ENCODE assay signal across 13 cellular contexts in the genomic region with DNA sequence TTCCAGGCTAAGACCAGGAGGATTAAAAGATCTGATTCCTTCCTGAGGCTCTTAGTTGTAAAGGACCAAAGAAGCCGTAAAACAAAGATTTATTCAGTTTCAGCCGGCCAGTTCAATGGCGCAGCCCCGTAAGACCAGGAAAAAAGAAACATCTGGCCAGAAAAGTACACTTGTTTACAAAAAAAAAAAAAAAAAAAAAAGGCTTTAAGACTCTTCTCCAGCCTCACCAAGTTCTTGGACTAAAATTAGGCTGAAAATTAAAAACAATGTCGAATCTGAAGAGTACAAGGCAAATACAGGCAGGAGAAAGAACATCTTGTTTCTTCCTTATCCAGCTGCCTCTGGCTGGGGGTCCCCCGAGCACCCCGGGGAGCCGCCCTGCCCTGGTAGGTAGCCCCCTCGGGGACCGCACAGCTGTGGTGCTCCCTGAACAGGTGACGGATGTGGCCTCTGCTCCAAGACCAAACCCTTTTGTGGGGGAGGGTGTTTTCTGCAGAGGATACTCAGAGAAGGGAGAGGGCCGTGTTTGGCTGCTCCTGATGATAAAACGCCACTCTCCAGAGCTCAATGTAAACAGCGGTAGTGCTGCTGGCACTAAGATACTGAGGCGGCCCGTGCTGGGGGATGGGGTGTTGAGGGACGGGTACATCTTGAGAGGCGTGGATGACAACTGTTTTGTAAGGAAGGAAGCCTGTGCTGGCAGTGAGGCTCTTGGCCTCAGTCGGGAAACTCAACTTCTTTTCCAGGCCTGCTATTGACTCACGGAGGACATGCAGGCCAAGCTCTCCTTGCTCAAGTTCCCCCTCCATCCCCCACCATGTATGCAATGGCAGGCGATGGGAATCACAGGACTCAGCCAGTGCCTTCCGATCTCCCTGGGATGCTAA.
DNase-seq lines count a peak whose midpoint lies in the region; ATAC-seq and TF ChIP-seq lines count a peak whose summit lies in the region.
"Had no signal": no experiment of that assay in that cellular context is flagged by ENCODE, and none has a peak within 500 bp of the region (broad histone marks: within the 10 kb centered on the region; RNA-seq: fewer than 3 reads in every experiment).

No MANE protein-coding gene starts in this region.

- peaks cover 2% of the 10 kb centered on the region for H3K9me3 Mint-ChIP-seq in chondrocyte (ENCODE audit: low read depth)
- peaks cover 11% of the 10 kb centered on the region for H3K9me3 Mint-ChIP-seq in activated naive CD4-positive, alpha-beta T cell treated with anti-CD3 and anti-CD28 coated beads, Interleukin-2, amount 10 ng/mL, durations not matched to agents 7 days and 5 days

- 37 to 39% methylated on average over 22 of the region's 22 CpGs for WGBS in esophagus, 2 donors

- H3K27me3 Mint-ChIP-seq in chondrocyte (ENCODE audit: low read depth), result peaks cover 11% of the 10 kb centered on the region
- H3K27me3 Mint-ChIP-seq in activated naive CD4-positive, alpha-beta T cell treated with anti-CD3 and anti-CD28 coated beads, Interleukin-2, amount 10 ng/mL, durations not matched to agents 7 days and 5 days, result peaks cover 37% of the 10 kb centered on the region

- H3K4me1 Mint-ChIP-seq in chondrocyte (ENCODE audit: low read depth), result no peaks in the 10 kb centered on the region
- H3K4me1 Mint-ChIP-seq in activated naive CD4-positive, alpha-beta T cell treated with anti-CD3 and anti-CD28 coated beads, Interleukin-2, amount 10 ng/mL, durations not matched to agents 7 days and 5 days, result no peaks in the 10 kb centered on the region

- CTCF ChIA-PET in activated naive CD4-positive, alpha-beta T cell treated with anti-CD3 and anti-CD28 coated beads, Interleukin-2, amount 10 ng/mL, durations not matched to agents 7 days and 5 days (lab: Charles Lee), result no interaction called here

- DNase-seq in NCI-H1092 treated with DMSO at 0.1 percent for 48 hours (lab: John Stamatoyannopoulos, UW) (peak; percentile 74), mucosa of descending colon (peak in 2 of 3 donors; percentile 35 to 57), chondrocyte (ENCODE audit: low spot score) (no peak), NCI-H128 (lab: John Stamatoyannopoulos, UW; ENCODE audit: unreplicated experiment) (no peak)
- no peak for DNase-seq in activated naive CD4-positive, alpha-beta T cell treated with anti-CD3 and anti-CD28 coated beads, Interleukin-2, amount 10 ng/mL, durations not matched to agents 7 days and 5 days
- DNase-seq: stimulated activated CD4-positive, alpha-beta T cell treated with anti-CD3 and anti-CD28 coated beads, Interleukin-2, amount 100 ng/mL, for 24 hours had no signal

- ATAC-seq in mucosa of descending colon (peak; percentile 43), HG02973 (IDR thresholded peaks at IDR 0.05; ENCODE audit: unreplicated experiment) (no peak)

- H3K36me3 Mint-ChIP-seq in chondrocyte (ENCODE audit: low read depth), result no peaks in the 10 kb centered on the region
- H3K36me3 Mint-ChIP-seq in activated naive CD4-positive, alpha-beta T cell treated with anti-CD3 and anti-CD28 coated beads, Interleukin-2, amount 10 ng/mL, durations not matched to agents 7 days and 5 days, result no peaks in the 10 kb centered on the region
- H3K36me3 Mint-ChIP-seq: IgD-negative memory B cell had no signal

- no peak overlapping the region for H3K4me3 Mint-ChIP-seq in chondrocyte (ENCODE audit: unreplicated experiment)
- no peak overlapping the region for H3K4me3 Mint-ChIP-seq in activated naive CD4-positive, alpha-beta T cell treated with anti-CD3 and anti-CD28 coated beads, Interleukin-2, amount 10 ng/mL, durations not matched to agents 7 days and 5 days
- H3K4me3 Mint-ChIP-seq: memory B cell had no signal

- no peak overlapping the region for H3K27ac Mint-ChIP-seq in chondrocyte (ENCODE audit: unreplicated experiment)
- no peak overlapping the region for H3K27ac Mint-ChIP-seq in activated naive CD4-positive, alpha-beta T cell treated with anti-CD3 and anti-CD28 coated beads, Interleukin-2, amount 10 ng/mL, durations not matched to agents 7 days and 5 days
- H3K27ac Mint-ChIP-seq: IgD-negative memory B cell, memory B cell had no signal

- H3K4me1 ChIP-seq in esophagus (ENCODE audit: control insufficient read depth in 2 of 2, insufficient read depth in 2 of 2, low read length in 1 of 2), result peaks cover 2 to 4% of the 10 kb centered on the region in 2 donors
- no peaks in the 10 kb centered on the region for H3K4me1 ChIP-seq in mucosa of descending colon (ENCODE audit: low read depth)
- H3K4me1 ChIP-seq: body of pancreas had no signal

- intact Hi-C loops in mucosa of descending colon (cut with DNase I, micrococcal nuclease), result no loop called here

- H3K27me3 ChIP-seq in esophagus (ENCODE audit: control insufficient read depth in 1 of 2, insufficient read depth in 2 of 2, low read length in 2 of 2), result no peaks in the 10 kb centered on the region
- H3K27me3 ChIP-seq: body of pancreas had no signal

- H3K9me3 ChIP-seq in esophagus (ENCODE audit: control insufficient read depth in 2 of 2, insufficient read depth in 1 of 2, low read depth in 1 of 2, low read length in 1 of 2) (peaks cover 4 to 5% of the 10 kb centered on the region in 2 donors), mucosa of descending colon (no peaks in the 10 kb centered on the region)
- H3K9me3 ChIP-seq: body of pancreas, thoracic aorta had no signal

- no peak for TF ChIP-seq CTCF in mucosa of descending colon (IDR thresholded peaks at IDR 0.05)
- no peak for TF ChIP-seq CTCF in chondrocyte (IDR thresholded peaks at IDR 0.05)

- H3K27ac ChIP-seq in esophagus (ENCODE audit: low read depth in 2 of 2, low read length in 1 of 2) (peak overlapping the region; percentile 71 to 78), temporal lobe (ENCODE audit: low read depth, low read length) (peak overlapping the region; percentile 38)
- H3K27ac ChIP-seq: thoracic aorta had no signal

- H3K4me3 ChIP-seq in esophagus (ENCODE audit: low read depth in 1 of 2, low read length in 2 of 2) (no peak overlapping the region), mucosa of descending colon (no peak overlapping the region)
- H3K4me3 ChIP-seq: body of pancreas, thoracic aorta had no signal

- H3K36me3 ChIP-seq in esophagus (ENCODE audit: control insufficient read depth in 2 of 2, insufficient read depth in 2 of 2, low read length in 1 of 2), result no peaks in the 10 kb centered on the region
- H3K36me3 ChIP-seq in mucosa of descending colon (ENCODE audit: low read depth), result no peaks in the 10 kb centered on the region
- H3K36me3 ChIP-seq: thoracic aorta had no signal

Comparison
In these comparisons a context has a peak if more than half of its experiments do, and no peak if none do; other contexts are left out.
1. DNase-seq: peak in NCI-H1092 treated with DMSO at 0.1 percent for 48 hours (single experiment) and mucosa of descending colon (2 of 3); none in chondrocyte (single experiment), activated naive CD4-positive, alpha-beta T cell treated with anti-CD3 and anti-CD28 coated beads, Interleukin-2, amount 10 ng/mL, durations not matched to agents 7 days and 5 days (single experiment) and NCI-H128 (single experiment).